In the genomic region with DNA sequence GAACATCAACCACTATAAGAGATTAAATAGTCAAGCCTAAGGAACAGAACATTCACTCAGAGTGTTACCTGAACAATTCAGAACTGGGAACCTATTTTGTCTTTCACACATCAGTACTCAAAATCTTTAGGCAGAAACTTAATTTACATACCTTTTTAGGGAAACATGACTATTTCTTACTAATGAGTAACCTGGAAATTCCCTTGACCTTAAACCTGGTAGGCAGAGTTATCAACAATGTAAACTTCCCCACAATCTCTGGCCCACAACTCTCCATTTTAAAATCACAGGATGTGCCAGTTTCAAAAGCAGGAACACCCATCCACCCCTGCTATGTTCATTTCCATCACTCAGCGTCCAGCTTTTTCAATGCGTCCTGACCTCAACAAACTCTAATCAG, we compare ENCODE assay signal across 23 cellular contexts.
DNase-seq lines count a peak whose midpoint lies in the region; ATAC-seq lines count a peak whose summit lies in the region.
"Had no signal": no experiment of that assay in that cellular context is flagged by ENCODE, and none has a peak within 500 bp of the region (broad histone marks: within the 10 kb centered on the region; RNA-seq: fewer than 3 reads in every experiment).

No MANE protein-coding gene starts in this region.

- no peak for DNase-seq in activated CD4-positive, alpha-beta T cell treated with anti-CD3 and anti-CD28 coated beads for 36 hours
- DNase-seq in activated CD4-positive, alpha-beta T cell treated with anti-CD3 and anti-CD28 coated beads for 4 hours: no peak
- DNase-seq in activated naive CD8-positive, alpha-beta T cell treated with anti-CD3 and anti-CD28 coated beads for 36 hours: no peak
- DNase-seq in activated gamma-delta T cell treated with Interleukin-2 at 50 U/mL for 16 hours: no peak
- DNase-seq: activated CD8-positive, alpha-beta memory T cell treated with anti-CD3 and anti-CD28 coated beads, Interleukin-2, amount 10 ng/mL, durations not matched to agents 7 days and 5 days; activated gamma-delta T cell; aorta; CD4-positive, CD25-positive, alpha-beta regulatory T cell; endodermal cell; foreskin melanocyte; mesendoderm; NCI-H1048; NCI-H1694 treated with DMSO at 0.1 percent for 48 hours; NCI-H526 treated with DMSO at 0.1 percent for 48 hours; RPMI8226; T-helper 17 cell; upper lobe of right lung had no signal

- peak overlapping the region; percentile 48 for H3K27ac Mint-ChIP-seq in activated CD4-positive, alpha-beta T cell treated with anti-CD3 and anti-CD28 coated beads for 36 hours
- H3K27ac Mint-ChIP-seq in activated naive CD8-positive, alpha-beta T cell treated with anti-CD3 and anti-CD28 coated beads for 36 hours: peak overlapping the region; percentile 64
- H3K27ac Mint-ChIP-seq: activated CD8-positive, alpha-beta memory T cell treated with anti-CD3 and anti-CD28 coated beads, Interleukin-2, amount 10 ng/mL, durations not matched to agents 7 days and 5 days; CD4-positive, CD25-positive, alpha-beta regulatory T cell; endodermal cell; progenitor cell of endocrine pancreas; T-helper 17 cell had no signal

- H3K4me1 Mint-ChIP-seq in activated CD4-positive, alpha-beta T cell treated with anti-CD3 and anti-CD28 coated beads for 36 hours: peaks cover 40% of the 10 kb centered on the region
- H3K4me1 Mint-ChIP-seq in activated naive CD8-positive, alpha-beta T cell treated with anti-CD3 and anti-CD28 coated beads for 36 hours: peaks cover 51% of the 10 kb centered on the region
- H3K4me1 Mint-ChIP-seq: CD4-positive, CD25-positive, alpha-beta regulatory T cell; endodermal cell; T-helper 17 cell had no signal

- POLR2A ChIA-PET in activated CD4-positive, alpha-beta T cell treated with anti-CD3 and anti-CD28 coated beads for 36 hours (lab: Charles Lee): no interaction called here

- CTCF ChIA-PET in activated CD4-positive, alpha-beta T cell treated with anti-CD3 and anti-CD28 coated beads for 36 hours (lab: Charles Lee): no interaction called here

- peak; percentile 80 for ATAC-seq in activated CD4-positive, alpha-beta T cell treated with anti-CD3 and anti-CD28 coated beads for 36 hours
- peak; percentile 49 for ATAC-seq in GM18519 (IDR thresholded peaks at IDR 0.05; ENCODE audit: low FRiP score, unreplicated experiment)
- ATAC-seq in HG02852 (IDR thresholded peaks at IDR 0.05; ENCODE audit: unreplicated experiment): peak; percentile 62
- ATAC-seq in GM19455 (IDR thresholded peaks at IDR 0.05; ENCODE audit: unreplicated experiment): no peak
- ATAC-seq in HG03159 (IDR thresholded peaks at IDR 0.05; ENCODE audit: unreplicated experiment): no peak
- ATAC-seq: activated CD8-positive, alpha-beta memory T cell treated with anti-CD3 and anti-CD28 coated beads, Interleukin-2, amount 10 ng/mL, durations not matched to agents 7 days and 5 days; HCT116; T-helper 17 cell; upper lobe of right lung had no signal

- peaks cover 9% of the 10 kb centered on the region for H3K27me3 Mint-ChIP-seq in activated CD4-positive, alpha-beta T cell treated with anti-CD3 and anti-CD28 coated beads for 36 hours
- peaks cover 4% of the 10 kb centered on the region for H3K27me3 Mint-ChIP-seq in activated naive CD8-positive, alpha-beta T cell treated with anti-CD3 and anti-CD28 coated beads for 36 hours
- H3K27me3 Mint-ChIP-seq: activated CD8-positive, alpha-beta memory T cell treated with anti-CD3 and anti-CD28 coated beads, Interleukin-2, amount 10 ng/mL, durations not matched to agents 7 days and 5 days had no signal

- intact Hi-C loops in activated CD4-positive, alpha-beta T cell treated with anti-CD3 and anti-CD28 coated beads for 36 hours (cut with DNase I, micrococcal nuclease): loop anchor here in 1 of 2 experiments (1.0 to 5.0 kb wide), 3 partner anchors 10 to 288 kb away; no protein-coding TSS in a partner anchor

- H3K36me3 Mint-ChIP-seq in activated CD4-positive, alpha-beta T cell treated with anti-CD3 and anti-CD28 coated beads for 36 hours (ENCODE audit: low read depth): no peaks in the 10 kb centered on the region
- peaks cover 13% of the 10 kb centered on the region for H3K36me3 Mint-ChIP-seq in activated naive CD8-positive, alpha-beta T cell treated with anti-CD3 and anti-CD28 coated beads for 36 hours
- H3K36me3 Mint-ChIP-seq: activated CD8-positive, alpha-beta memory T cell treated with anti-CD3 and anti-CD28 coated beads, Interleukin-2, amount 10 ng/mL, durations not matched to agents 7 days and 5 days; CD4-positive, CD25-positive, alpha-beta regulatory T cell had no signal

- H3K9me3 Mint-ChIP-seq in activated CD4-positive, alpha-beta T cell treated with anti-CD3 and anti-CD28 coated beads for 36 hours (ENCODE audit: low read depth): no peaks in the 10 kb centered on the region
- H3K9me3 Mint-ChIP-seq in activated naive CD8-positive, alpha-beta T cell treated with anti-CD3 and anti-CD28 coated beads for 36 hours: no peaks in the 10 kb centered on the region
- H3K9me3 Mint-ChIP-seq: endodermal cell had no signal

- H3K4me3 Mint-ChIP-seq in activated CD4-positive, alpha-beta T cell treated with anti-CD3 and anti-CD28 coated beads for 36 hours: no peak overlapping the region
- H3K4me3 Mint-ChIP-seq in activated naive CD8-positive, alpha-beta T cell treated with anti-CD3 and anti-CD28 coated beads for 36 hours: peak overlapping the region; percentile 8
- H3K4me3 Mint-ChIP-seq: activated CD8-positive, alpha-beta memory T cell treated with anti-CD3 and anti-CD28 coated beads, Interleukin-2, amount 10 ng/mL, durations not matched to agents 7 days and 5 days; CD4-positive, CD25-positive, alpha-beta regulatory T cell; endodermal cell; T-helper 17 cell had no signal

Comparison
In these comparisons a context has a peak if more than half of its experiments do, and no peak if none do; other contexts are left out.
1. ATAC-seq: peak in activated CD4-positive, alpha-beta T cell treated with anti-CD3 and anti-CD28 coated beads for 36 hours (single experiment), GM18519 (single experiment) and HG02852 (single experiment); none in GM19455 (single experiment) and HG03159 (single experiment).